Comparison of ENCODE assay signal across 8 cellular contexts in the genomic region with DNA sequence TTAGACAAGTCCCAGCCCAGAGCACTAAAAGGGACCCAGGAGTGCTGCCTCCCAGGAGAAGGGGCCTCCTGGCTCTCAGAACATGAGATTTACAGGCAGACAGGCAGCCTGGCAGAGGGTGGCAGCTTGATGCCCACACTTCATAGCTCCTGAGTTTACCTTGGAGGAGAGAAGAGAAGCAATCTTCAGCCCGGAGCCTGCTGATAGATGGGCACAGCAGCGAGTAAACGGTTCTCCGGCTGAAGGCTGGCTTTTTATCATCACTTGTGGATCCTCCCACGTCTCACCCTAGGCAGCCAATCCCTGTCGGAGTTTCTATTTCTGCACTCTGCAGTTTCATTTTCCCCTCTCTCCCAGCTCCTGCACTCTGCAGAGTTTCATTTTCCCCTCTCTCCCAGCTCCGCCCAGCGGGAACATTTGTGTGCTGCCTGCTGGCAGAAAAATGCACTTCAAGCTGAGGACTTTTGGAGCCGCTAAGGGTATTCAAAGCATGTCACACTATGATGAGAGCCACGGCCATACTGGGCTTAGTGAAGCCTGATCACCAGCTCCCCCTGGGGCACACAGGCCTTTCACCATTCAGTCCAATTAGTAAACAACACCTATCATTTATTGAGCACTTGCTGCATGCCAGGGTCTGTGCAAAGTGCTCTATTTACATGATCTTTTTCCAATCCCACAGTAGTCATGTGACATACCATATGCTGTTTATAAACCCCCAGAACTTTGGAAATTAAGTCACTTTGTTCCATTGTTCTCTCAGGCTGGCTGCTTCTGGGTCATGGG. TPM values are rescaled to one million over a fixed set of nuclear protein-coding genes. Genes with fewer than 3 reads are reported as not detected.
DNase-seq lines count a peak whose midpoint lies in the region; ATAC-seq and TF ChIP-seq lines count a peak whose summit lies in the region.

A gene with protein sequence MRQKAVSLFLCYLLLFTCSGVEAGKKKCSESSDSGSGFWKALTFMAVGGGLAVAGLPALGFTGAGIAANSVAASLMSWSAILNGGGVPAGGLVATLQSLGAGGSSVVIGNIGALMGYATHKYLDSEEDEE (minus strand): TSS at position 229 of the 786 bp plus-strand sequence. CDS start 2,878 bp downstream, outside the sequence.

- no peaks in the 10 kb centered on the region for H3K9me3 ChIP-seq in HEK293 (ENCODE audit: control insufficient read depth, insufficient read depth, low read depth, low read length)
- no peaks in the 10 kb centered on the region for H3K9me3 ChIP-seq in ovary
- no peaks in the 10 kb centered on the region for H3K9me3 ChIP-seq in tibial nerve

- intact Hi-C loops in ovary (cut with DNase I), result no loop called here

- TF ChIP-seq CTCF in HEK293 (tag by site-specific recombination; IDR thresholded peaks at IDR 0.05) (peak; percentile 77), glutamatergic neuron (IDR thresholded peaks at IDR 0.05; ENCODE audit: partially characterized antibody, unreplicated experiment) (no peak), ovary (IDR thresholded peaks at IDR 0.05) (peak; percentile 42 to 61 (median 43)), tibial nerve (IDR thresholded peaks at IDR 0.05) (peak in 4 of 5 experiments; percentile 26 to 72 (median 58))

- TF ChIP-seq EP300 in ovary (IDR thresholded peaks at IDR 0.05), result no peak
- peak; percentile 17 to 93 for TF ChIP-seq EP300 in tibial nerve (IDR thresholded peaks at IDR 0.05)

- peaks cover 20% of the 10 kb centered on the region for H3K36me3 Mint-ChIP-seq in activated naive CD8-positive, alpha-beta T cell treated with anti-CD3 and anti-CD28 coated beads, Interleukin-2, amount 10 ng/mL, durations not matched to agents 7 days and 5 days
- H3K36me3 Mint-ChIP-seq in glutamatergic neuron (ENCODE audit: unreplicated experiment), result no peaks in the 10 kb centered on the region

- ATAC-seq in activated naive CD8-positive, alpha-beta T cell treated with anti-CD3 and anti-CD28 coated beads, Interleukin-2, amount 10 ng/mL, durations not matched to agents 7 days and 5 days (ENCODE audit: low read depth), result peak; percentile 93

- H3K27ac ChIP-seq in HEK293 (ENCODE audit: extremely low read depth, low read depth, low read length) (peak within 1 kb of the TSS; percentile 57), ovary (peak within 1 kb of the TSS in 1 of 2 donors; percentile 57), tibial nerve (peak within 1 kb of the TSS; percentile 74 to 93 (median 86))

- 0 to 2% (median 1%) methylated on average over 10 of the region's 10 CpGs for WGBS in ovary, 3 donors
- 0 to 2% methylated on average over 10 of the region's 10 CpGs for WGBS in tibial nerve, 2 donors

- no peaks in the 10 kb centered on the region for H3K9me3 Mint-ChIP-seq in activated naive CD8-positive, alpha-beta T cell treated with anti-CD3 and anti-CD28 coated beads, Interleukin-2, amount 10 ng/mL, durations not matched to agents 7 days and 5 days
- no peaks in the 10 kb centered on the region for H3K9me3 Mint-ChIP-seq in glutamatergic neuron (ENCODE audit: unreplicated experiment)

- H3K4me3 Mint-ChIP-seq in activated naive CD8-positive, alpha-beta T cell treated with anti-CD3 and anti-CD28 coated beads, Interleukin-2, amount 10 ng/mL, durations not matched to agents 7 days and 5 days, result peak within 1 kb of the TSS; percentile 97
- peak within 1 kb of the TSS; percentile 79 for H3K4me3 Mint-ChIP-seq in glutamatergic neuron (ENCODE audit: unreplicated experiment)

- peak; percentile 94 for DNase-seq in GM04504 (ENCODE audit: low read depth)
- peak; percentile 91 for DNase-seq in NCI-H1092 (lab: John Stamatoyannopoulos, UW)
- peak; percentile 39 for DNase-seq in SKM-1 treated with dmso at 0.1 percent for 144 hours (lab: John Stamatoyannopoulos, UW; ENCODE audit: unreplicated experiment)
- DNase-seq in activated naive CD8-positive, alpha-beta T cell treated with anti-CD3 and anti-CD28 coated beads, Interleukin-2, amount 10 ng/mL, durations not matched to agents 7 days and 5 days, result peak; percentile 76
- DNase-seq in glutamatergic neuron, result peak; percentile 55
- DNase-seq in ovary, result peak; percentile 80 to 86 (median 84)
- DNase-seq in tibial nerve (ENCODE audit: low spot score in 2 of 2), result peak; percentile 68 to 80

- H3K27me3 Mint-ChIP-seq in activated naive CD8-positive, alpha-beta T cell treated with anti-CD3 and anti-CD28 coated beads, Interleukin-2, amount 10 ng/mL, durations not matched to agents 7 days and 5 days, result no peaks in the 10 kb centered on the region
- peaks cover 3% of the 10 kb centered on the region for H3K27me3 Mint-ChIP-seq in glutamatergic neuron (ENCODE audit: unreplicated experiment)

- H3K27me3 ChIP-seq in ovary (no peaks in the 10 kb centered on the region), tibial nerve (no peaks in the 10 kb centered on the region)

- H3K4me3 ChIP-seq in HEK293 (ENCODE audit: low read depth, low read length) (peak within 1 kb of the TSS; percentile 39), ovary (peak within 1 kb of the TSS; percentile 41), tibial nerve (peak within 1 kb of the TSS; percentile 39 to 62 (median 48))

- POLR2A ChIA-PET in HEK293 (lab: Yijun Ruan, JAX), result interaction anchor here (0.8 to 4.1 kb wide), 6 partner anchors 16 to 159 kb away, joined by 3 to 31 read pairs (median 4); a partner anchor contains a TSS
- POLR2A ChIA-PET in activated naive CD8-positive, alpha-beta T cell treated with anti-CD3 and anti-CD28 coated beads, Interleukin-2, amount 10 ng/mL, durations not matched to agents 7 days and 5 days (lab: Charles Lee), result interaction anchor here (0.6 to 2.5 kb wide), 15 partner anchors 10 to 517 kb away, joined by 3 to 24 read pairs (median 3); a partner anchor contains a TSS

- no peaks in the 10 kb centered on the region for H3K4me1 ChIP-seq in HEK293 (ENCODE audit: control insufficient read depth, insufficient read depth, low read length)
- H3K4me1 ChIP-seq in ovary (ENCODE audit: insufficient read depth), result peaks cover 2% of the 10 kb centered on the region
- peaks cover 0 to 46% (median 26%) of the 10 kb centered on the region in 4 donors for H3K4me1 ChIP-seq in tibial nerve

- CTCF ChIA-PET in HEK293 (lab: Yijun Ruan, JAX), result interaction anchor here (0.6 to 13.1 kb wide), 15 partner anchors 10 to 275 kb away, joined by 3 to 317 read pairs (median 4); no protein-coding TSS in a partner anchor

- no peak for TF ChIP-seq POLR2A in ovary (IDR thresholded peaks at IDR 0.05)
- TF ChIP-seq POLR2A in tibial nerve (IDR thresholded peaks at IDR 0.05), result peak; percentile 64 to 69

- H3K27ac Mint-ChIP-seq in activated naive CD8-positive, alpha-beta T cell treated with anti-CD3 and anti-CD28 coated beads, Interleukin-2, amount 10 ng/mL, durations not matched to agents 7 days and 5 days, result peak within 1 kb of the TSS; percentile 95
- H3K27ac Mint-ChIP-seq in glutamatergic neuron (ENCODE audit: unreplicated experiment), result peak within 1 kb of the TSS; percentile 77

- peaks cover 27% of the 10 kb centered on the region for H3K4me1 Mint-ChIP-seq in activated naive CD8-positive, alpha-beta T cell treated with anti-CD3 and anti-CD28 coated beads, Interleukin-2, amount 10 ng/mL, durations not matched to agents 7 days and 5 days
- peaks cover 10% of the 10 kb centered on the region for H3K4me1 Mint-ChIP-seq in glutamatergic neuron (ENCODE audit: low read depth, unreplicated experiment)

- H3K36me3 ChIP-seq in HEK293 (ENCODE audit: control insufficient read depth in 2 of 2, insufficient read depth in 1 of 2, low read length in 2 of 2) (no peaks in the 10 kb centered on the region), ovary (no peaks in the 10 kb centered on the region), tibial nerve (peaks cover 0 to 11% (median 0%) of the 10 kb centered on the region in 3 donors)

TF ChIP-seq in HEK293, 187 proteins besides CTCF, POLR2A, EP300 and RAD21 (continues in another document):
- TF ChIP-seq ZNF223 (tag by site-specific recombination; IDR thresholded peaks at IDR 0.05) (no peak), ZNF324 (tag by site-specific recombination; IDR thresholded peaks at IDR 0.05) (peak; percentile 64; the same call in 1 of the 2 replicates), ZNF76 (tag by site-specific recombination; IDR thresholded peaks at IDR 0.05; ENCODE audit: borderline replicate concordance, low read depth) (0 out of 2 replicates have a peak, but pooled peaks have one; percentile 17), ZBTB1 (tag by site-specific recombination; IDR thresholded peaks at IDR 0.05) (no peak)
- TF ChIP-seq, protein P1, sequence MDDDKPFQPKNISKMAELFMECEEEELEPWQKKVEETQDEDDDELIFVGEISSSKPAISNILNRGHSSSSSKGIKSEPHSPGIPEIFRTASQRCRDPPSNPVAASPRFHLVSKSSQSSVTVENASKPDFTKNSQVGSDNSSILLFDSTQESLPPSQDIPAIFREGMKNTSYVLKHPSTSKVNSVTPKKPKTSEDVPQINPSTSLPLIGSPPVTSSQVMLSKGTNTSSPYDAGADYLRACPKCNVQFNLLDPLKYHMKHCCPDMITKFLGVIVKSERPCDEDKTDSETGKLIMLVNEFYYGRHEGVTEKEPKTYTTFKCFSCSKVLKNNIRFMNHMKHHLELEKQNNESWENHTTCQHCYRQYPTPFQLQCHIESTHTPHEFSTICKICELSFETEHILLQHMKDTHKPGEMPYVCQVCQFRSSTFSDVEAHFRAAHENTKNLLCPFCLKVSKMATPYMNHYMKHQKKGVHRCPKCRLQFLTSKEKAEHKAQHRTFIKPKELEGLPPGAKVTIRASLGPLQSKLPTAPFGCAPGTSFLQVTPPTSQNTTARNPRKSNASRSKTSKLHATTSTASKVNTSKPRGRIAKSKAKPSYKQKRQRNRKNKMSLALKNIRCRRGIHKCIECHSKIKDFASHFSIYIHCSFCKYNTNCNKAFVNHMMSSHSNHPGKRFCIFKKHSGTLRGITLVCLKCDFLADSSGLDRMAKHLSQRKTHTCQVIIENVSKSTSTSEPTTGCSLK (tag by site-specific recombination; IDR thresholded peaks at IDR 0.05), result no peak
- TF ChIP-seq, protein P2, sequence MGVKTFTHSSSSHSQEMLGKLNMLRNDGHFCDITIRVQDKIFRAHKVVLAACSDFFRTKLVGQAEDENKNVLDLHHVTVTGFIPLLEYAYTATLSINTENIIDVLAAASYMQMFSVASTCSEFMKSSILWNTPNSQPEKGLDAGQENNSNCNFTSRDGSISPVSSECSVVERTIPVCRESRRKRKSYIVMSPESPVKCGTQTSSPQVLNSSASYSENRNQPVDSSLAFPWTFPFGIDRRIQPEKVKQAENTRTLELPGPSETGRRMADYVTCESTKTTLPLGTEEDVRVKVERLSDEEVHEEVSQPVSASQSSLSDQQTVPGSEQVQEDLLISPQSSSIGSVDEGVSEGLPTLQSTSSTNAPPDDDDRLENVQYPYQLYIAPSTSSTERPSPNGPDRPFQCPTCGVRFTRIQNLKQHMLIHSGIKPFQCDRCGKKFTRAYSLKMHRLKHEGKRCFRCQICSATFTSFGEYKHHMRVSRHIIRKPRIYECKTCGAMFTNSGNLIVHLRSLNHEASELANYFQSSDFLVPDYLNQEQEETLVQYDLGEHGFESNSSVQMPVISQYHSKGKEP (tag by site-specific recombination; IDR thresholded peaks at IDR 0.05), result peak; percentile 91

RNA-seq across cellular contexts. Expression of the gene that starts here (rescaled TPM):
- 100 to 1,000 TPM; 310 to 357 TPM for total RNA-seq in activated naive CD8-positive, alpha-beta T cell treated with anti-CD3 and anti-CD28 coated beads, Interleukin-2, amount 10 ng/mL, durations not matched to agents 7 days and 5 days
- total RNA-seq in glutamatergic neuron (ENCODE audit: unreplicated experiment) (1.4 TPM), ovary (10 to 100 TPM; 30.3 to 89.1 (median 48.6) TPM), tibial nerve (10 to 100 TPM; 28.2 to 79.3 (median 69.4) TPM)
- 100 to 1,000 TPM; 200 to 274 TPM for polyA plus RNA-seq in ovary

Comparison
In these comparisons a context has a peak if more than half of its experiments do, and no peak if none do; other contexts are left out.
1. RNA of the gene that starts here (total RNA-seq): 310 to 357 TPM in activated naive CD8-positive, alpha-beta T cell treated with anti-CD3 and anti-CD28 coated beads, Interleukin-2, amount 10 ng/mL, durations not matched to agents 7 days and 5 days, 28.2 to 79.3 TPM in tibial nerve and 30.3 to 89.1 TPM in ovary; 1.4 TPM in glutamatergic neuron (single experiment); every median in the first group is over 10 times any median in the second.
2. DNase-seq: peak in every context shown above with its lines; median percentile 94 in GM04504; 91 in NCI-H1092; 84 in ovary; 76 in activated naive CD8-positive, alpha-beta T cell treated with anti-CD3 and anti-CD28 coated beads, Interleukin-2, amount 10 ng/mL, durations not matched to agents 7 days and 5 days; 74 in tibial nerve; 55 in glutamatergic neuron; 39 in SKM-1 treated with dmso at 0.1 percent for 144 hours.
3. Peak in every context shown above with its lines, with median percentiles within 50 percentile points of each other: H3K4me3 ChIP-seq.